In the genomic region with DNA sequence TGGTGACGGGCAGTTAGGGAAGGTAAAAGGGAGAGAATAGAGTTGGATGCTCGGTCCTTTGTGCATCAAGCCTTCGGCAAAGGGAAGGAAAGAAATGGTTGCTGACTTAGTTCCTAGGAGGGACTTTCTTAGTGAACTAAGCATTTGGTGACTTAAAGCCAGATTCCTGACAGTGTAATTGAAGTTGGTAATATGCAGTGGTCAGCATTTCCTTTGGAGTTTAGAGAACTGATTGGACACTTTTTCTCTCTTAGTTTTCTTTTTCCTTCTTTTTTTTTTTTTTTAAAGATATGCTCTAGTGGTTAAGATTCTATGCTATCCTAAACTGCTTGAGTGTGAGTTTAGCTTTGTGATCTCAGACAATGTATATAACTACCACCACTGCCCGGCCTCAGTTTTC, we compare ENCODE assay signal across 9 cellular contexts. TPM values are rescaled to one million over a fixed set of nuclear protein-coding genes. Genes with fewer than 3 reads are reported as not detected.
DNase-seq lines count a peak whose midpoint lies in the region; ATAC-seq, FAIRE-seq and TF ChIP-seq lines count a peak whose summit lies in the region.
"Had no signal": no experiment of that assay in that cellular context is flagged by ENCODE, and none has a peak within 500 bp of the region (broad histone marks: within the 10 kb centered on the region; RNA-seq: fewer than 3 reads in every experiment).

No MANE protein-coding gene starts in this region.

- H3K4me1 ChIP-seq in cardiac muscle cell (ENCODE audit: low read depth) (peaks cover 41% of the 10 kb centered on the region), kidney (ENCODE audit: control insufficient read depth in 1 of 2, insufficient read depth in 1 of 2, low read depth in 1 of 2, low read length in 2 of 2) (peaks cover 15 to 25% of the 10 kb centered on the region in 2 donors), suprapubic skin (peaks cover 44% of the 10 kb centered on the region)

- WGBS in suprapubic skin = 65% methylated on average over 4 of the region's 4 CpGs

- ATAC-seq in Right ventricle myocardium inferior = no peak
- ATAC-seq in HG02885 (IDR thresholded peaks at IDR 0.05; ENCODE audit: poor library complexity, unreplicated experiment) = no peak

- FAIRE-seq in kidney (lab: Jason Lieb, UNC) = no peak

- no peak overlapping the region for H3K27ac ChIP-seq in cardiac muscle cell
- H3K27ac ChIP-seq in kidney (ENCODE audit: low read depth in 2 of 2, low read length in 2 of 2) = no peak overlapping the region
- H3K27ac ChIP-seq in suprapubic skin = no peak overlapping the region

- no peak for TF ChIP-seq POLR2A in suprapubic skin (IDR thresholded peaks at IDR 0.05)

- TF ChIP-seq EP300 in suprapubic skin (IDR thresholded peaks at IDR 0.05) = no peak

- no peak for TF ChIP-seq CTCF in cardiac muscle cell (IDR thresholded peaks at IDR 0.05; ENCODE audit: low read depth, low read length)
- TF ChIP-seq CTCF in kidney (IDR thresholded peaks at IDR 0.05; ENCODE audit: borderline replicate concordance, extremely low read depth, insufficient read depth) = no peak
- no peak for TF ChIP-seq CTCF in suprapubic skin (IDR thresholded peaks at IDR 0.05)

- DNase-seq in cardiac muscle cell (ENCODE audit: low read depth in 1 of 2, low spot score in 1 of 2) (no peak), Right ventricle myocardium inferior (ENCODE audit: missing footprints) (no peak), kidney (no peak), suprapubic skin (ENCODE audit: low spot score in 2 of 2) (no peak), globus pallidus (ENCODE audit: low spot score) (no peak), GM03348 (ENCODE audit: low spot score) (no peak)
- no peak for DNase-seq in activated T-helper 2 cell treated with anti-CD3 and anti-CD28 coated beads, Interferon-gamma antibody, Interleukin-2, Interleukin-4, amounts not matched to agents 10 μg/mL and 5 μg/mL and 100 μg/mL, durations not matched to agents 14 hours and 24 hours and 36 hours (ENCODE audit: low spot score)
- DNase-seq: COR-L47 had no signal

- peaks cover 8% of the 10 kb centered on the region for H3K27me3 Mint-ChIP-seq in activated T-helper 2 cell treated with anti-CD3 and anti-CD28 coated beads, Interferon-gamma antibody, Interleukin-2, Interleukin-4, amounts not matched to agents 10 μg/mL and 5 μg/mL and 100 μg/mL, durations not matched to agents 14 hours and 24 hours and 36 hours (ENCODE audit: low read depth)

- H3K4me1 Mint-ChIP-seq in activated T-helper 2 cell treated with anti-CD3 and anti-CD28 coated beads, Interferon-gamma antibody, Interleukin-2, Interleukin-4, amounts not matched to agents 10 μg/mL and 5 μg/mL and 100 μg/mL, durations not matched to agents 14 hours and 24 hours and 36 hours (ENCODE audit: low read depth) = peaks cover 47% of the 10 kb centered on the region

- no peak overlapping the region for H3K27ac Mint-ChIP-seq in activated T-helper 2 cell treated with anti-CD3 and anti-CD28 coated beads, Interferon-gamma antibody, Interleukin-2, Interleukin-4, amounts not matched to agents 10 μg/mL and 5 μg/mL and 100 μg/mL, durations not matched to agents 14 hours and 24 hours and 36 hours

- H3K27me3 ChIP-seq in cardiac muscle cell (no peaks in the 10 kb centered on the region), suprapubic skin (no peaks in the 10 kb centered on the region)

- peaks cover 46% of the 10 kb centered on the region for H3K36me3 Mint-ChIP-seq in activated T-helper 2 cell treated with anti-CD3 and anti-CD28 coated beads, Interferon-gamma antibody, Interleukin-2, Interleukin-4, amounts not matched to agents 10 μg/mL and 5 μg/mL and 100 μg/mL, durations not matched to agents 14 hours and 24 hours and 36 hours (ENCODE audit: low read depth)

- H3K36me3 ChIP-seq in cardiac muscle cell (no peaks in the 10 kb centered on the region), kidney (ENCODE audit: control insufficient read depth in 1 of 2, insufficient read depth in 2 of 2, low read length in 2 of 2) (peaks cover 0 to 4% of the 10 kb centered on the region in 2 donors), suprapubic skin (peaks cover 2% of the 10 kb centered on the region)

- intact Hi-C loops in Right ventricle myocardium inferior (cut with DNase I) = no loop called here
- intact Hi-C loops in activated T-helper 2 cell treated with anti-CD3 and anti-CD28 coated beads, Interferon-gamma antibody, Interleukin-2, Interleukin-4, amounts not matched to agents 10 μg/mL and 5 μg/mL and 100 μg/mL, durations not matched to agents 14 hours and 24 hours and 36 hours (cut with micrococcal nuclease) = no loop called here
- intact Hi-C loops in kidney (cut with DNase I) = no loop called here

- H3K4me3 ChIP-seq in cardiac muscle cell (peak overlapping the region; percentile 68), kidney (ENCODE audit: low read length in 2 of 2) (peak overlapping the region; percentile 70 to 83), suprapubic skin (peak overlapping the region; percentile 67)

- no peaks in the 10 kb centered on the region for H3K9me3 Mint-ChIP-seq in activated T-helper 2 cell treated with anti-CD3 and anti-CD28 coated beads, Interferon-gamma antibody, Interleukin-2, Interleukin-4, amounts not matched to agents 10 μg/mL and 5 μg/mL and 100 μg/mL, durations not matched to agents 14 hours and 24 hours and 36 hours

- H3K4me3 Mint-ChIP-seq in activated T-helper 2 cell treated with anti-CD3 and anti-CD28 coated beads, Interferon-gamma antibody, Interleukin-2, Interleukin-4, amounts not matched to agents 10 μg/mL and 5 μg/mL and 100 μg/mL, durations not matched to agents 14 hours and 24 hours and 36 hours (ENCODE audit: low read depth) = peak overlapping the region; percentile 98

- H3K9me3 ChIP-seq in cardiac muscle cell (ENCODE audit: low read depth) (no peaks in the 10 kb centered on the region), kidney (ENCODE audit: control insufficient read depth in 1 of 2, low read length in 2 of 2) (no peaks in the 10 kb centered on the region), suprapubic skin (no peaks in the 10 kb centered on the region)

- peak overlapping the region; percentile 19 to 37 for H3K9ac ChIP-seq in kidney (ENCODE audit: low read length in 2 of 2)

RNA-seq across cellular contexts. Expression of a gene that starts 2.3 kb away (rescaled TPM):
- total RNA-seq in cardiac muscle cell (236 TPM in 2 replicates), Right ventricle myocardium inferior (69.4 TPM), kidney (205 TPM), suprapubic skin (100 to 1,000 TPM; 128 to 148 (median 130) TPM)
- polyA plus RNA-seq in cardiac muscle cell (118 and 147 TPM in 2 replicates), kidney (ENCODE audit: insufficient read depth, low read depth, low replicate concordance) (331 TPM)
- total RNA-seq in activated T-helper 2 cell treated with anti-CD3 and anti-CD28 coated beads, Interferon-gamma antibody, Interleukin-2, Interleukin-4, amounts not matched to agents 10 μg/mL and 5 μg/mL and 100 μg/mL, durations not matched to agents 14 hours and 24 hours and 36 hours = 160 and 161 TPM in 2 replicates

RNA-seq across cellular contexts. Expression of a gene that starts 23.9 kb away (rescaled TPM):
- 0.39 TPM in 1 of 2 replicates, not detected in the other for total RNA-seq in cardiac muscle cell
- not detected in 2 replicates for polyA plus RNA-seq in cardiac muscle cell
- total RNA-seq in Right ventricle myocardium inferior = not detected
- not detected in 2 replicates for total RNA-seq in activated T-helper 2 cell treated with anti-CD3 and anti-CD28 coated beads, Interferon-gamma antibody, Interleukin-2, Interleukin-4, amounts not matched to agents 10 μg/mL and 5 μg/mL and 100 μg/mL, durations not matched to agents 14 hours and 24 hours and 36 hours
- 0.13 TPM for total RNA-seq in kidney
- polyA plus RNA-seq in kidney (ENCODE audit: insufficient read depth, low read depth, low replicate concordance) = not detected
- total RNA-seq in suprapubic skin = not detected

RNA-seq across cellular contexts. Expression of a gene that starts 56.5 kb away (rescaled TPM):
- 3.2 and 8.6 TPM in 2 replicates for total RNA-seq in cardiac muscle cell
- 9.2 and 15.1 TPM in 2 replicates for polyA plus RNA-seq in cardiac muscle cell
- total RNA-seq in Right ventricle myocardium inferior = 8.9 TPM
- total RNA-seq in activated T-helper 2 cell treated with anti-CD3 and anti-CD28 coated beads, Interferon-gamma antibody, Interleukin-2, Interleukin-4, amounts not matched to agents 10 μg/mL and 5 μg/mL and 100 μg/mL, durations not matched to agents 14 hours and 24 hours and 36 hours = 28.8 and 30.1 TPM in 2 replicates
- total RNA-seq in kidney = 19.6 TPM
- polyA plus RNA-seq in kidney (ENCODE audit: insufficient read depth, low read depth, low replicate concordance) = 8.3 TPM
- 1 to 10 TPM; 3.2 to 8.8 (median 5.6) TPM for total RNA-seq in suprapubic skin
